In the genomic region with DNA sequence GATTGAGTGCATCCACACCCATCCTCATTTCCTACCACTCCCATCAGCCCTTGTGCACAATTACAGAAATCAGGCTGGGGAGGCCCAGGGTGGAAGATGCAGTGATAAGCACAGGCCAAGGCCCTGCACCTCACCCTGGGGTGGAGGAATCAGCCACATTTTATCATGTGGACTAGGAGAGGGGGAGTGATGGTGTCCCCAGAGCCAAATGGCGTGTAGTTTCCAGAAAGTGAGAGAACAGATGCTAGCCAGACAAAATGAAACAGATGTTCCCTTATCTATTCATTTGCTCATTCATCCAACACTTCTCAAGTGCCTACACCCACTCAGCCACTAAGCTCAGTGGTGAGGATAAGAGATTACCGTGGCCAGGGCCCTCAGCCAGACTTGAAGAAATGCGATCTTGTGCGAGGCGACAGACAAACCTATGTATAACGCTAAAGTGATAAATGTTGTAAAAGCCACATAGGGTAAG, we compare ENCODE assay signal across 11 cellular contexts.
DNase-seq lines count a peak whose midpoint lies in the region; ATAC-seq and TF ChIP-seq lines count a peak whose summit lies in the region.
"Had no signal": no experiment of that assay in that cellular context is flagged by ENCODE, and none has a peak within 500 bp of the region (broad histone marks: within the 10 kb centered on the region; RNA-seq: fewer than 3 reads in every experiment).

No MANE protein-coding gene starts in this region.

- H3K36me3 ChIP-seq in esophagus muscularis mucosa: no peaks in the 10 kb centered on the region
- H3K36me3 ChIP-seq: ascending aorta had no signal

- peak in 54 of 76 experiments; percentile 2 to 85 (median 28) for DNase-seq in HUDEP-2 (lab: John Stamatoyannopoulos, UW; ENCODE audit: unreplicated experiment in 76 of 76)
- peak; percentile 23 for DNase-seq in NCI-H345 treated with DMSO at 0.1 percent for 48 hours (lab: John Stamatoyannopoulos, UW; ENCODE audit: unreplicated experiment)
- no peak for DNase-seq in esophagus muscularis mucosa (ENCODE audit: extremely low spot score)
- peak in 8 of 10 donors; percentile 28 to 93 (median 60) for DNase-seq in posterior cingulate gyrus
- DNase-seq: activated CD4-positive, CD25-positive, alpha-beta regulatory T cell treated with anti-CD3 and anti-CD28 coated beads, Interleukin-2, amount 50 U/mL, for 72 hours; foreskin keratinocyte had no signal

- no peak for TF ChIP-seq CTCF in esophagus muscularis mucosa (IDR thresholded peaks at IDR 0.05)

- H3K4me3 ChIP-seq in esophagus muscularis mucosa: no peak overlapping the region
- H3K4me3 ChIP-seq: ascending aorta had no signal

- no peak for ATAC-seq in GM21423 (IDR thresholded peaks at IDR 0.05; ENCODE audit: unreplicated experiment)
- ATAC-seq in HG03565 (IDR thresholded peaks at IDR 0.05; ENCODE audit: unreplicated experiment): no peak
- ATAC-seq in activated CD4-positive, CD25-positive, alpha-beta regulatory T cell treated with anti-CD3 and anti-CD28 coated beads, Interleukin-2, amount 50 U/mL, for 24 hours: no peak
- no peak for ATAC-seq in HG02884 (IDR thresholded peaks at IDR 0.05; ENCODE audit: unreplicated experiment)
- ATAC-seq: foreskin keratinocyte had no signal

- no peak for TF ChIP-seq EP300 in esophagus muscularis mucosa (IDR thresholded peaks at IDR 0.05)

- H3K4me1 ChIP-seq in esophagus muscularis mucosa: peaks cover 6 to 42% (median 34%) of the 10 kb centered on the region in 4 donors
- H3K4me1 ChIP-seq: ascending aorta, foreskin keratinocyte had no signal

- no peak for TF ChIP-seq POLR2A in esophagus muscularis mucosa (IDR thresholded peaks at IDR 0.05; ENCODE audit: low read depth)

- intact Hi-C loops in esophagus muscularis mucosa (cut with DNase I) (no loop called here), posterior cingulate gyrus (cut with DNase I) (no loop called here)

- peak overlapping the region; percentile 61 to 72 (median 64) for H3K27ac ChIP-seq in esophagus muscularis mucosa (replicated peaks in 1 of 4)
- H3K27ac ChIP-seq: ascending aorta, foreskin keratinocyte had no signal

- 42% methylated on average over 6 of the region's 6 CpGs for WGBS in esophagus muscularis mucosa

- no peaks in the 10 kb centered on the region for H3K27me3 ChIP-seq in esophagus muscularis mucosa
- H3K27me3 ChIP-seq: ascending aorta had no signal

- H3K9me3 ChIP-seq in esophagus muscularis mucosa: no peaks in the 10 kb centered on the region
- H3K9me3 ChIP-seq: ascending aorta had no signal
